9 cellular contexts compared by ENCODE assay signal in the genomic region with DNA sequence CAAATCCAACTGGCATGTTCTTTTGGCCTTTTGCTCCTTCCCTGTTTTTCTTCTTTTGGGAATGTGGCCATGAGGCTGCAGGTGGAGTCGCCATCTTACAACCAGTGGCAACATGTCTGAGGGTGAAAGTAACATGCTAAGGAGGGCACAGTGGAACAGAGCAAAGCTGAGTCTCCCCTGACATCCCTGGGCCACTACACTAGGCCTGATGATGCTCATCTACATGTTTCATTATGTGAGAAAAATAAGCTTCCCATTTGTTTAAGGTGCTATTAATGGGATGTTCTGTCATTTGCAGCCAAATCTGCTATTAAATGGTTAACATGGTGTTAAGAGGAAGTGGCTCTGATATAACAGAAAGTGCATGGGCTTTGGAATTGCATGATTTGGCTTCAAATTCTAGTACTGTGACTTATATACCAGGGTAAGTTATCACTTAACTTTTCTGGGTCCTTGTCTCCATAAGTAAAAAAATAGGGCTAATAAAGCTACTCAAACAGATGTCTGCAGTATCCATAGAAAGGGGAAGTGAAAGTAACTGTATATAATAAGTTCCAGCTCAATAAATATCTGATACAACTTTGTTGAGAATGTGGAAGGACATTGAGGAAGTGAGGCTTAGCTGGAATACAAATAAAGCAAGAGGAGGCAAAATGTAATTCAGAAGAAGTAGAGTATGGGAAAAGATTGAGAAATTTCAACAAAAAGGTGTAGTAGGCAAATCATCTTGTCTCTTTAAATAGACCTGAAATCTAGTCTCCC.
DNase-seq lines count a peak whose midpoint lies in the region; ATAC-seq, FAIRE-seq and TF ChIP-seq lines count a peak whose summit lies in the region.
"Had no signal": no experiment of that assay in that cellular context is flagged by ENCODE, and none has a peak within 500 bp of the region (broad histone marks: within the 10 kb centered on the region; RNA-seq: fewer than 3 reads in every experiment).

No MANE protein-coding gene starts in this region.

- H3K4me1 Mint-ChIP-seq in activated B cell treated with CpG ODN at 0.5 μM for 24 hours, result peaks cover 70% of the 10 kb centered on the region

- ATAC-seq in GM21360 (IDR thresholded peaks at IDR 0.05; ENCODE audit: unreplicated experiment), result peak; percentile 70
- peak; percentile 86 for ATAC-seq in HG03354 (IDR thresholded peaks at IDR 0.05; ENCODE audit: poor library complexity, severe bottlenecking, unreplicated experiment)
- peak; percentile 72 for ATAC-seq in activated B cell treated with CpG ODN at 0.5 μM for 24 hours (ENCODE audit: low read depth)

- DNase-seq in GM12892 (ENCODE audit: insufficient read length), result no peak
- DNase-seq in activated B cell treated with CpG ODN at 0.5 μM for 24 hours, result no peak
- no peak for DNase-seq in central memory CD4-positive, alpha-beta T cell
- DNase-seq in WERI-Rb-1, result no peak
- DNase-seq in foreskin fibroblast, result no peak
- no peak for DNase-seq in uterus

- H3K27me3 Mint-ChIP-seq in activated B cell treated with CpG ODN at 0.5 μM for 24 hours, result no peaks in the 10 kb centered on the region

- no peaks in the 10 kb centered on the region for H3K4me1 ChIP-seq in uterus

- CTCF ChIA-PET in activated B cell treated with CpG ODN at 0.5 μM for 24 hours (lab: Charles Lee), result interaction anchor here (1.1 to 2.3 kb wide), 4 partner anchors 64 to 212 kb away, joined by 3 to 13 read pairs (median 6); no protein-coding TSS in a partner anchor

- H3K27me3 ChIP-seq in WERI-Rb-1 (ENCODE audit: insufficient read depth, low read depth, severe bottlenecking) (no peaks in the 10 kb centered on the region), uterus (no peaks in the 10 kb centered on the region)

- H3K9me3 ChIP-seq in WERI-Rb-1 (ENCODE audit: severe bottlenecking) (no peaks in the 10 kb centered on the region), uterus (no peaks in the 10 kb centered on the region)

- no peaks in the 10 kb centered on the region for H3K36me3 Mint-ChIP-seq in activated B cell treated with CpG ODN at 0.5 μM for 24 hours (ENCODE audit: low read depth)

- intact Hi-C loops in activated B cell treated with CpG ODN at 0.5 μM for 24 hours (cut with micrococcal nuclease) (loop anchor here (1.0 to 5.0 kb wide), 5 partner anchors 26 to 167 kb away; no protein-coding TSS in a partner anchor), uterus (cut with DNase I; ENCODE audit: low total_unique reads) (no loop called here)

- TF ChIP-seq POLR2A in GM12892 (IDR thresholded peaks at IDR 0.05; ENCODE audit: low read depth, low read length) (no peak), uterus (IDR thresholded peaks at IDR 0.05) (no peak)

- H3K36me3 ChIP-seq in WERI-Rb-1 (no peaks in the 10 kb centered on the region), uterus (no peaks in the 10 kb centered on the region)

- H3K4me3 Mint-ChIP-seq in activated B cell treated with CpG ODN at 0.5 μM for 24 hours, result peak overlapping the region; percentile 58

- H3K27ac Mint-ChIP-seq in activated B cell treated with CpG ODN at 0.5 μM for 24 hours, result peak overlapping the region; percentile 87

- no peak overlapping the region for H3K4me3 ChIP-seq in WERI-Rb-1 (ENCODE audit: low read depth, low read length)
- H3K4me3 ChIP-seq in foreskin fibroblast (ENCODE audit: low read depth in 1 of 2, low read length in 2 of 2), result no peak overlapping the region
- no peak overlapping the region for H3K4me3 ChIP-seq in uterus

- TF ChIP-seq CTCF in activated B cell treated with CpG ODN at 0.5 μM for 24 hours (IDR thresholded peaks at IDR 0.05) (no peak), WERI-Rb-1 (IDR thresholded peaks at IDR 0.05; ENCODE audit: low read depth, low read length) (no peak), foreskin fibroblast (IDR thresholded peaks at IDR 0.05; ENCODE audit: low read depth, low read length) (no peak), uterus (IDR thresholded peaks at IDR 0.05) (no peak)

- POLR2A ChIA-PET in activated B cell treated with CpG ODN at 0.5 μM for 24 hours (lab: Charles Lee), result interaction anchor here (0.6 to 6.3 kb wide), 20 partner anchors 10 to 208 kb away, joined by 3 to 46 read pairs (median 5); a partner anchor contains a TSS

- FAIRE-seq in GM12892 (lab: Jason Lieb, UNC), result peak; percentile 76
- FAIRE-seq: astrocyte had no signal

- no peak overlapping the region for H3K27ac ChIP-seq in WERI-Rb-1
- H3K27ac ChIP-seq in uterus, result no peak overlapping the region

- H3K9me3 Mint-ChIP-seq in activated B cell treated with CpG ODN at 0.5 μM for 24 hours, result no peaks in the 10 kb centered on the region
